Comparison of ENCODE assay signal across 1 cellular context in the genomic region with DNA sequence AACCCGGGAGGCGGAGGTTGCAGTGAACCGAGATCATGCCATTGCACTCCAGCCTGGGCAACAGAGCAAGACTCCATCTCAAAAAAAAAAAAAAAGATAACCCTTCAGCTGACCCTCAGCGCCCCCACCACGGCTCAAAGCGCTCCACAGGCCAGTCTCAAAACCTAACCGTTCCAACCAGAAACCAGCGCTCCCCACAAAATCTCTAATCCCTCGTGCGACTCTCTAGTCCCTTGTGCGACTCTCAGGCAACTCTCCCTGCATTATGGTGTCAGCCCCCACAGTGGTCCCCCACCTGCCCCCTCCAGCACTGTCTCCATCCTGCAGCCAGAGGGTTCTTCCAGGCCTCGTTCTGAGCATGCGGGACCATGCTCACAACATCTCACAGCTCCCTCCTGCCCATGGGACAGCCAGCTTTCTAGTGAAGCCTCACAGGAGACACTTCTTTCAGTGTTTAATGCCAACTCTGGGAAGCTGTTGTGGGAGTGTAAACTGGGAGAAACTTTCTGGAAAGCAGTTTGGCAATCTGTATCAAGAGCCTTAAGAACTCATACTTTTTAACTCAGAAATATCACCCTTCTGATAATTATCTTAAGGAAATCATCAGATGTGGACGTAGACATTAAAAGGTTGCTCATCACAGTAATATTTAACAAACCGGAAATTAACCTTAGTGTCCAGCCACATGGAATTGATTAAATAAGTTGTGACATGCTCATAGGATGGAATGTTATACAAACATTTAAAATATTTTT.
TF ChIP-seq lines count a peak whose summit lies in the region.

No MANE protein-coding gene starts in this region.

TF ChIP-seq in SK-N-SH, 30 proteins besides CTCF, POLR2A, EP300 and RAD21:
- no peak for TF ChIP-seq SIN3A (IDR thresholded peaks at IDR 0.05; ENCODE audit: borderline replicate concordance, low read depth, low read length)
- TF ChIP-seq TCF12 (IDR thresholded peaks at IDR 0.05): peak; percentile 86
- TF ChIP-seq EZH2phosphoT487 (IDR thresholded peaks at IDR 0.05; ENCODE audit: borderline replicate concordance, low read depth): no peak
- TF ChIP-seq, protein P1, sequence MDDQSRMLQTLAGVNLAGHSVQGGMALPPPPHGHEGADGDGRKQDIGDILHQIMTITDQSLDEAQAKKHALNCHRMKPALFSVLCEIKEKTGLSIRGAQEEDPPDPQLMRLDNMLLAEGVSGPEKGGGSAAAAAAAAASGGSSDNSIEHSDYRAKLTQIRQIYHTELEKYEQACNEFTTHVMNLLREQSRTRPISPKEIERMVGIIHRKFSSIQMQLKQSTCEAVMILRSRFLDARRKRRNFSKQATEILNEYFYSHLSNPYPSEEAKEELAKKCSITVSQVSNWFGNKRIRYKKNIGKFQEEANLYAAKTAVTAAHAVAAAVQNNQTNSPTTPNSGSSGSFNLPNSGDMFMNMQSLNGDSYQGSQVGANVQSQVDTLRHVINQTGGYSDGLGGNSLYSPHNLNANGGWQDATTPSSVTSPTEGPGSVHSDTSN (IDR thresholded peaks at IDR 0.05): no peak; the same call in 1 of the 2 replicates
- no peak for TF ChIP-seq YY1 (IDR thresholded peaks at IDR 0.05; ENCODE audit: low read depth)
- TF ChIP-seq SMC3 (IDR thresholded peaks at IDR 0.05; ENCODE audit: low read depth, low read length): no peak
- TF ChIP-seq GABPA (IDR thresholded peaks at IDR 0.05; ENCODE audit: low read depth): no peak
- TF ChIP-seq NRF1 (IDR thresholded peaks at IDR 0.05; ENCODE audit: low read depth, low read length): no peak
- peak; percentile 22; the same call in 1 of the 2 replicates for TF ChIP-seq FOSL2 (IDR thresholded peaks at IDR 0.05; ENCODE audit: borderline replicate concordance, low read depth)
- TF ChIP-seq, protein P2, sequence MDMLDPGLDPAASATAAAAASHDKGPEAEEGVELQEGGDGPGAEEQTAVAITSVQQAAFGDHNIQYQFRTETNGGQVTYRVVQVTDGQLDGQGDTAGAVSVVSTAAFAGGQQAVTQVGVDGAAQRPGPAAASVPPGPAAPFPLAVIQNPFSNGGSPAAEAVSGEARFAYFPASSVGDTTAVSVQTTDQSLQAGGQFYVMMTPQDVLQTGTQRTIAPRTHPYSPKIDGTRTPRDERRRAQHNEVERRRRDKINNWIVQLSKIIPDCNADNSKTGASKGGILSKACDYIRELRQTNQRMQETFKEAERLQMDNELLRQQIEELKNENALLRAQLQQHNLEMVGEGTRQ (IDR thresholded peaks at IDR 0.05; ENCODE audit: borderline replicate concordance, low read depth, low read length): no peak
- TF ChIP-seq, protein P3, sequence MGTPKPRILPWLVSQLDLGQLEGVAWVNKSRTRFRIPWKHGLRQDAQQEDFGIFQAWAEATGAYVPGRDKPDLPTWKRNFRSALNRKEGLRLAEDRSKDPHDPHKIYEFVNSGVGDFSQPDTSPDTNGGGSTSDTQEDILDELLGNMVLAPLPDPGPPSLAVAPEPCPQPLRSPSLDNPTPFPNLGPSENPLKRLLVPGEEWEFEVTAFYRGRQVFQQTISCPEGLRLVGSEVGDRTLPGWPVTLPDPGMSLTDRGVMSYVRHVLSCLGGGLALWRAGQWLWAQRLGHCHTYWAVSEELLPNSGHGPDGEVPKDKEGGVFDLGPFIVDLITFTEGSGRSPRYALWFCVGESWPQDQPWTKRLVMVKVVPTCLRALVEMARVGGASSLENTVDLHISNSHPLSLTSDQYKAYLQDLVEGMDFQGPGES (IDR thresholded peaks at IDR 0.05; ENCODE audit: low read depth, low read length): no peak
- no peak for TF ChIP-seq MXI1 (IDR thresholded peaks at IDR 0.05; ENCODE audit: low read depth, low read length)
- TF ChIP-seq FOXM1 (IDR thresholded peaks at IDR 0.05; ENCODE audit: low read depth): no peak
